In the genomic region with DNA sequence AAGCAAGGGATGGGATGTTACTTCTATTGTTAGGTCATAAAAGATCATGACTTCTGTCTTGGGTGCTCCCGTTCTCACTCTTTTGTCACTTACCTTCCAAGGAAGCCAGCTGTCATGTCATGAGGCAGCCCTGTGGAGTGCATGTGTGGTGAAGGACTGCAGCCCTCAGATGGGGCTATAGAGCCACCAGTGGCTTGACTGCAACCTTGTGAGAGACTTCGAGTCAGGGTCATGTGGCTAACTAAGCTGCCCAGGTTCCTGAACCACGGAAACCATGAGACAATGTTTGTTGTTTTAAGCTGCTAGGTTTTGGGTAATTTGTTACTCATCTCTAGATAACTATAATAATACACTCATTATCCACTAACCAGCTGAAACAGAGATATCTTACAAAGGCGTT, we compare ENCODE assay signal across 16 cellular contexts.
DNase-seq lines count a peak whose midpoint lies in the region; ATAC-seq and TF ChIP-seq lines count a peak whose summit lies in the region.
"Had no signal": no experiment of that assay in that cellular context is flagged by ENCODE, and none has a peak within 500 bp of the region (broad histone marks: within the 10 kb centered on the region; RNA-seq: fewer than 3 reads in every experiment).

No MANE protein-coding gene starts in this region.

- no peak for TF ChIP-seq EP300 in esophagus muscularis mucosa (IDR thresholded peaks at IDR 0.05)

- ATAC-seq in WTC11 = peak; percentile 99
- ATAC-seq in HG03025 (IDR thresholded peaks at IDR 0.05; ENCODE audit: low FRiP score, unreplicated experiment) = no peak

- no peaks in the 10 kb centered on the region for H3K36me3 Mint-ChIP-seq in Calu3 (ENCODE audit: insufficient read depth, unreplicated experiment)
- no peaks in the 10 kb centered on the region for H3K36me3 Mint-ChIP-seq in WTC11
- H3K36me3 Mint-ChIP-seq in endothelial cell (ENCODE audit: low read depth, unreplicated experiment) = no peaks in the 10 kb centered on the region

- H3K9ac ChIP-seq in KMS-11 = peak overlapping the region; percentile 36; the same call in 1 of the 2 replicates
- H3K9ac ChIP-seq: BLaER1 treated with 17β-estradiol and CSF1 and Interleukin-3, amounts not matched to agents 10 nM and 100 nM had no signal

- POLR2A ChIA-PET in WTC11 (lab: Charles Lee) = no interaction called here

- H3K4me1 ChIP-seq in KMS-11 (ENCODE audit: low read depth, poor library complexity, severe bottlenecking) (peaks cover 27% of the 10 kb centered on the region), esophagus muscularis mucosa (no peaks in the 10 kb centered on the region)
- H3K4me1 ChIP-seq: vagina had no signal

- H3K27ac ChIP-seq in KMS-11 (peak overlapping the region; percentile 79), esophagus muscularis mucosa (replicated peaks in 1 of 4) (no peak overlapping the region)
- H3K27ac ChIP-seq: BLaER1 treated with 17β-estradiol and CSF1 and Interleukin-3, amounts not matched to agents 10 nM and 100 nM; vagina had no signal

- H3K27me3 Mint-ChIP-seq in Calu3 (ENCODE audit: unreplicated experiment) = no peaks in the 10 kb centered on the region
- H3K27me3 Mint-ChIP-seq in WTC11 (ENCODE audit: low read depth) = no peaks in the 10 kb centered on the region
- H3K27me3 Mint-ChIP-seq in endothelial cell (ENCODE audit: unreplicated experiment) = no peaks in the 10 kb centered on the region

- H3K4me1 Mint-ChIP-seq in Calu3 (ENCODE audit: low read depth, unreplicated experiment) = no peaks in the 10 kb centered on the region
- H3K4me1 Mint-ChIP-seq in WTC11 = peaks cover 3% of the 10 kb centered on the region
- peaks cover 2% of the 10 kb centered on the region for H3K4me1 Mint-ChIP-seq in endothelial cell (ENCODE audit: unreplicated experiment)
- H3K4me1 Mint-ChIP-seq: neural crest cell had no signal

- H2AFZ ChIP-seq in KMS-11 (ENCODE audit: low read depth) = peak overlapping the region; percentile 69; the same call in 1 of the 2 replicates

- H3K4me3 ChIP-seq in KMS-11 (IDR thresholded peaks at IDR 0.05; ENCODE audit: insufficient read depth, low read depth, low read length) = no peak overlapping the region
- no peak overlapping the region for H3K4me3 ChIP-seq in esophagus muscularis mucosa
- H3K4me3 ChIP-seq: BLaER1 treated with 17β-estradiol and CSF1 and Interleukin-3, amounts not matched to agents 10 nM and 100 nM; vagina had no signal

- H3K36me3 ChIP-seq in KMS-11 (ENCODE audit: insufficient read depth) (no peaks in the 10 kb centered on the region), esophagus muscularis mucosa (no peaks in the 10 kb centered on the region)
- H3K36me3 ChIP-seq: BLaER1 treated with 17β-estradiol and CSF1 and Interleukin-3, amounts not matched to agents 10 nM and 100 nM; vagina had no signal

- intact Hi-C loops in Calu3 (cut with micrococcal nuclease; ENCODE audit: unreplicated experiment) (no loop called here), esophagus muscularis mucosa (cut with DNase I) (no loop called here)

- BruUV-seq in Calu3 (replicated peaks; lab: Mats Ljungman, UMichigan) = no TSS peak

- H3K4me3 Mint-ChIP-seq in Calu3 (ENCODE audit: low read depth, unreplicated experiment) (no peak overlapping the region), WTC11 (no peak overlapping the region), endothelial cell (ENCODE audit: unreplicated experiment) (no peak overlapping the region)
- H3K4me3 Mint-ChIP-seq: neural crest cell had no signal

- WGBS in esophagus muscularis mucosa = 47% methylated on average over 4 of the region's 4 CpGs

- peak overlapping the region; percentile 31; the same call in 1 of the 2 replicates for H3K4me2 ChIP-seq in KMS-11
- H3K4me2 ChIP-seq: BLaER1 treated with 17β-estradiol and CSF1 and Interleukin-3, amounts not matched to agents 10 nM and 100 nM had no signal

- no peak for TF ChIP-seq CTCF in Calu3 (IDR thresholded peaks at IDR 0.05; ENCODE audit: unreplicated experiment)
- peak; percentile 62 for TF ChIP-seq CTCF in KMS-11 (conservative IDR thresholded peaks at IDR 0.05; ENCODE audit: low read depth, low read length)
- no peak for TF ChIP-seq CTCF in WTC11 (IDR thresholded peaks at IDR 0.05)
- no peak for TF ChIP-seq CTCF in endothelial cell (IDR thresholded peaks at IDR 0.05; ENCODE audit: unreplicated experiment)
- TF ChIP-seq CTCF in esophagus muscularis mucosa (IDR thresholded peaks at IDR 0.05) = no peak

- H3K27me3 ChIP-seq in KMS-11 (ENCODE audit: insufficient read depth, low read depth) = no peaks in the 10 kb centered on the region
- no peaks in the 10 kb centered on the region for H3K27me3 ChIP-seq in esophagus muscularis mucosa
- H3K27me3 ChIP-seq: BLaER1 treated with 17β-estradiol and CSF1 and Interleukin-3, amounts not matched to agents 10 nM and 100 nM; vagina had no signal

- H3K9me3 Mint-ChIP-seq in Calu3 (ENCODE audit: low read depth, unreplicated experiment) = peaks cover 5% of the 10 kb centered on the region
- peaks cover 4% of the 10 kb centered on the region; the same call in 1 of the 2 replicates for H3K9me3 Mint-ChIP-seq in WTC11
- no peaks in the 10 kb centered on the region for H3K9me3 Mint-ChIP-seq in endothelial cell (ENCODE audit: unreplicated experiment)

- no peak for TF ChIP-seq POLR2A in esophagus muscularis mucosa (IDR thresholded peaks at IDR 0.05; ENCODE audit: low read depth)

- H3K79me2 ChIP-seq in KMS-11 (ENCODE audit: insufficient read depth, low read depth) = no peaks in the 10 kb centered on the region

- H3K9me3 ChIP-seq in esophagus muscularis mucosa = no peaks in the 10 kb centered on the region
- H3K9me3 ChIP-seq: BLaER1 treated with 17β-estradiol and CSF1 and Interleukin-3, amounts not matched to agents 10 nM and 100 nM; vagina had no signal

- H3K27ac Mint-ChIP-seq in Calu3 (ENCODE audit: unreplicated experiment) = no peak overlapping the region
- no peak overlapping the region for H3K27ac Mint-ChIP-seq in WTC11
- H3K27ac Mint-ChIP-seq in endothelial cell (ENCODE audit: unreplicated experiment) = no peak overlapping the region

- CTCF ChIA-PET in Calu3 (lab: Charles Lee) (interaction anchor here (1.1 kb wide), 1 partner anchor 382 kb away, joined by 4 read pairs; no protein-coding TSS in a partner anchor), WTC11 (lab: Charles Lee) (interaction anchor here (0.6 to 1.7 kb wide), 7 partner anchors 9 to 571 kb away, joined by 3 to 12 read pairs (median 4); no protein-coding TSS in a partner anchor)

- peak; percentile 34 for DNase-seq in Calu3
- DNase-seq in WTC11 (ENCODE audit: low spot score) = peak; percentile 55
- DNase-seq in islet precursor cell = peak; percentile 76
- DNase-seq in endothelial cell (ENCODE audit: low spot score) = no peak
- no peak for DNase-seq in esophagus muscularis mucosa (ENCODE audit: extremely low spot score)
- no peak for DNase-seq in NCI-H2171 treated with DMSO at 0.1 percent for 48 hours (lab: John Stamatoyannopoulos, UW)
- DNase-seq: activated naive CD4-positive, alpha-beta T cell treated with Interleukin-2 at 50 U/mL for 16 hours; central memory CD4-positive, alpha-beta T cell; hippocampal formation; NCI-H1436 treated with DMSO at 0.1 percent for 48 hours; stimulated activated naive CD4-positive, alpha-beta T cell treated with Interleukin-2 at 50 U/mL for 16 hours had no signal

- H4K20me1 ChIP-seq in KMS-11 (ENCODE audit: insufficient read depth) = no peaks in the 10 kb centered on the region
- H4K20me1 ChIP-seq: BLaER1 treated with 17β-estradiol and CSF1 and Interleukin-3, amounts not matched to agents 10 nM and 100 nM had no signal

TF ChIP-seq in WTC11, 78 proteins besides CTCF, POLR2A, EP300 and RAD21:
- TF ChIP-seq TEAD4 (CRISPR knock-in tag; IDR thresholded peaks at IDR 0.05) (no peak), USF2 (CRISPR knock-in tag; IDR thresholded peaks at IDR 0.05) (peak; percentile 55), SP1 (CRISPR knock-in tag; conservative IDR thresholded peaks at IDR 0.05) (no peak)
TF ChIP-seq in WTC11: peak in this region for 1.

Comparison
In these comparisons a context has a peak if more than half of its experiments do, and no peak if none do; other contexts are left out.
1. DNase-seq: peak in Calu3 (single experiment), WTC11 (single experiment) and islet precursor cell (single experiment); none in endothelial cell (single experiment), esophagus muscularis mucosa (single experiment) and NCI-H2171 treated with DMSO at 0.1 percent for 48 hours (single experiment).